ENCODE assay signal across 16 cellular contexts in genomic region chr6:125872259-125872921, GRCh38.
DNase-seq lines count a peak whose midpoint lies in the region; ATAC-seq, FAIRE-seq and TF ChIP-seq lines count a peak whose summit lies in the region.
"Had no signal": no experiment of that assay in that cellular context is flagged by ENCODE, and none has a peak within 500 bp of the region (broad histone marks: within the 10 kb centered on the region; RNA-seq: fewer than 3 reads in every experiment).

No MANE protein-coding gene starts in this region.

- H3K4me1 ChIP-seq in HEK293 (ENCODE audit: control insufficient read depth, insufficient read depth, low read length) (peaks cover 13% of the 10 kb centered on the region; the same call in 1 of the 2 replicates), RWPE2 (ENCODE audit: insufficient read depth, poor library complexity, severe bottlenecking) (peaks cover 21% of the 10 kb centered on the region), trophoblast cell (ENCODE audit: control insufficient read depth in 1 of 2, insufficient read depth in 2 of 2, low read length in 2 of 2) (peaks cover 6 to 10% of the 10 kb centered on the region in 2 experiments), right atrium auricular region (peaks cover 0 to 14% of the 10 kb centered on the region in 2 donors)
- H3K4me1 ChIP-seq: Peyer's patch had no signal

- H2AFZ ChIP-seq in trophoblast cell (ENCODE audit: insufficient read depth, low read length, poor library complexity): no peak overlapping the region

- H3K79me1 ChIP-seq in trophoblast cell (ENCODE audit: low read length): peaks cover 5% of the 10 kb centered on the region

- H3K79me2 ChIP-seq in trophoblast cell (ENCODE audit: control insufficient read depth, insufficient read depth, low read length, poor library complexity): no peaks in the 10 kb centered on the region

- ATAC-seq in RWPE2 (ENCODE audit: low read depth): peak; percentile 59
- no peak for ATAC-seq in GM19023 (IDR thresholded peaks at IDR 0.05; ENCODE audit: unreplicated experiment)
- ATAC-seq: CD8-positive, alpha-beta T cell; stimulated activated naive CD8-positive, alpha-beta T cell treated with anti-CD3 and anti-CD28 coated beads, Interleukin-15, amount 100 ng/mL, for 72 hours had no signal

- no peak overlapping the region for H3K4me2 ChIP-seq in trophoblast cell (ENCODE audit: low read length)

- POLR2A ChIA-PET in HEK293 (lab: Yijun Ruan, JAX): interaction anchor here (1.1 to 1.3 kb wide), 2 partner anchors 83 to 84 kb away, joined by 4 to 6 read pairs; partner anchors contain the start of gene HINT3

- no peak overlapping the region for H3K9ac ChIP-seq in trophoblast cell (ENCODE audit: low read length)

- CTCF ChIA-PET in HEK293 (lab: Yijun Ruan, JAX): interaction anchor here (0.6 to 2.2 kb wide), 10 partner anchors 13 to 102 kb away, joined by 3 to 7 read pairs (median 4); partner anchors contain the start of gene HINT3

- TF ChIP-seq CTCF in HEK293 (tag by site-specific recombination; IDR thresholded peaks at IDR 0.05): no peak
- TF ChIP-seq CTCF in RWPE2 (IDR thresholded peaks at IDR 0.05; ENCODE audit: poor library complexity, severe bottlenecking): no peak
- no peak for TF ChIP-seq CTCF in dorsolateral prefrontal cortex (IDR thresholded peaks at IDR 0.05 in 54 of 56, conservative IDR thresholded peaks at IDR 0.05 in 2 of 56; ENCODE audit: low read depth in 1 of 56, partially characterized antibody in 56 of 56)
- no peak for TF ChIP-seq CTCF in right atrium auricular region (IDR thresholded peaks at IDR 0.05)

- no peak overlapping the region for H3K18ac ChIP-seq in trophoblast cell (ENCODE audit: low read length)

- H2AK5ac ChIP-seq in trophoblast cell (ENCODE audit: low read length): no peak overlapping the region

- H3K4me3 ChIP-seq in HEK293 (ENCODE audit: low read depth, low read length) (no peak overlapping the region), RWPE2 (ENCODE audit: severe bottlenecking) (no peak overlapping the region), dorsolateral prefrontal cortex (no peak overlapping the region), trophoblast cell (ENCODE audit: low read depth, low read length) (no peak overlapping the region), right atrium auricular region (no peak overlapping the region)
- H3K4me3 ChIP-seq: Peyer's patch had no signal

- H3K9me3 ChIP-seq in HEK293 (ENCODE audit: control insufficient read depth, insufficient read depth, low read depth, low read length): no peaks in the 10 kb centered on the region
- no peaks in the 10 kb centered on the region for H3K9me3 ChIP-seq in RWPE2 (ENCODE audit: severe bottlenecking)
- H3K9me3 ChIP-seq in trophoblast cell (ENCODE audit: insufficient read depth, low read depth, low read length): no peaks in the 10 kb centered on the region
- H3K9me3 ChIP-seq in right atrium auricular region: no peaks in the 10 kb centered on the region
- H3K9me3 ChIP-seq: Peyer's patch had no signal

- H2BK5ac ChIP-seq in trophoblast cell (ENCODE audit: low read depth, low read length, poor library complexity): peak overlapping the region; percentile 36

- no peak overlapping the region for H4K91ac ChIP-seq in trophoblast cell (ENCODE audit: low read depth, low read length)

- H3K4ac ChIP-seq in trophoblast cell (ENCODE audit: low read depth, low read length): no peak overlapping the region

- H2BK12ac ChIP-seq in trophoblast cell (ENCODE audit: low read length): no peak overlapping the region

- FAIRE-seq in frontal cortex (lab: Jason Lieb, UNC): no peak
- FAIRE-seq: endometrium, H1 had no signal

- H4K8ac ChIP-seq in trophoblast cell (ENCODE audit: low read depth, low read length): no peak overlapping the region

- intact Hi-C loops in dorsolateral prefrontal cortex (cut with DNase I): no loop called here

- no peak overlapping the region for H3K23ac ChIP-seq in trophoblast cell (ENCODE audit: low read length)

- no peak overlapping the region for H3K27ac ChIP-seq in HEK293 (ENCODE audit: extremely low read depth, low read depth, low read length)
- H3K27ac ChIP-seq in RWPE2 (ENCODE audit: poor library complexity, severe bottlenecking): peak overlapping the region; percentile 63
- peak overlapping the region in 58 of 59 donors; percentile 9 to 99 (median 94) for H3K27ac ChIP-seq in dorsolateral prefrontal cortex
- no peak overlapping the region for H3K27ac ChIP-seq in trophoblast cell (ENCODE audit: low read depth, low read length)
- H3K27ac ChIP-seq in right atrium auricular region: no peak overlapping the region
- H3K27ac ChIP-seq: Peyer's patch had no signal

- no peaks in the 10 kb centered on the region for H3K27me3 ChIP-seq in RWPE2 (ENCODE audit: insufficient read depth, poor library complexity, severe bottlenecking)
- H3K27me3 ChIP-seq in dorsolateral prefrontal cortex: no peaks in the 10 kb centered on the region
- H3K27me3 ChIP-seq in trophoblast cell (ENCODE audit: insufficient read depth, low read length): no peaks in the 10 kb centered on the region
- H3K27me3 ChIP-seq in right atrium auricular region: no peaks in the 10 kb centered on the region
- H3K27me3 ChIP-seq: Peyer's patch had no signal

- no peak overlapping the region for H3K14ac ChIP-seq in trophoblast cell (ENCODE audit: low read length)

- peaks cover 0 to 14% of the 10 kb centered on the region in 2 experiments; a peak in 1 of 3 replicates for H3K36me3 ChIP-seq in HEK293 (ENCODE audit: control insufficient read depth in 2 of 2, insufficient read depth in 1 of 2, low read length in 2 of 2)
- H3K36me3 ChIP-seq in RWPE2 (ENCODE audit: low read depth): no peaks in the 10 kb centered on the region; the same call in none of the 2 replicates
- H3K36me3 ChIP-seq in trophoblast cell (ENCODE audit: control insufficient read depth in 1 of 2, insufficient read depth in 2 of 2, low read length in 2 of 2): no peaks in the 10 kb centered on the region
- H3K36me3 ChIP-seq in right atrium auricular region: no peaks in the 10 kb centered on the region

- peak overlapping the region; percentile 63 for H2BK120ac ChIP-seq in trophoblast cell (ENCODE audit: insufficient read depth, low read length, poor library complexity)

- no CpG with 5 or more reads among the region's 5 CpGs for WGBS in trophoblast cell (ENCODE audit: extremely low coverage, insufficient coverage, insufficient read length)

- DNase-seq in RWPE2 (ENCODE audit: low spot score): no peak
- DNase-seq in dorsolateral prefrontal cortex: no peak
- DNase-seq in trophoblast cell: peak; percentile 55 to 91
- DNase-seq in stimulated activated CD4-positive, alpha-beta T cell treated with anti-CD3 and anti-CD28 coated beads, Interleukin-15, amount 100 ng/mL, for 24 hours: no peak
- DNase-seq in right atrium auricular region (ENCODE audit: low spot score): no peak
- no peak for DNase-seq in frontal cortex (ENCODE audit: low spot score in 2 of 2)
- DNase-seq: aorta; CD8-positive, alpha-beta T cell; NCI-H2171; Peyer's patch; stimulated activated CD4-positive, alpha-beta T cell treated with anti-CD3 and anti-CD28 coated beads, Interleukin-4, amount 100 ng/mL, for 4 hours; stimulated activated naive CD8-positive, alpha-beta T cell treated with anti-CD3 and anti-CD28 coated beads, Interleukin-15, amount 100 ng/mL, for 72 hours had no signal

- no peak overlapping the region for H4K12ac ChIP-seq in trophoblast cell (ENCODE audit: low read depth, low read length)

TF ChIP-seq in HEK293, 187 proteins besides CTCF, POLR2A, EP300 and RAD21:
- TF ChIP-seq MEIS1 (CRISPR knock-in tag; IDR thresholded peaks at IDR 0.05; ENCODE audit: borderline replicate concordance) (peak; percentile 68; the same call in 1 of the 2 replicates), HOXD13 (CRISPR knock-in tag; IDR thresholded peaks at IDR 0.05; ENCODE audit: borderline replicate concordance) (peak; percentile 43; the same call in 1 of the 2 replicates), ZFHX2 (tag by site-specific recombination; conservative IDR thresholded peaks at IDR 0.05) (no peak), ZNF501 (tag by site-specific recombination; IDR thresholded peaks at IDR 0.05) (no peak), ZBTB21 (tag by site-specific recombination; IDR thresholded peaks at IDR 0.05) (no peak), PRDM6 (tag by site-specific recombination; IDR thresholded peaks at IDR 0.05) (peak; percentile 62)
TF ChIP-seq in HEK293: peak in this region for 3.

Comparison
In these comparisons a context has a peak if more than half of its experiments do, and no peak if none do; other contexts are left out.
1. H3K27ac ChIP-seq: peak in RWPE2 (single experiment) and dorsolateral prefrontal cortex (58 of 59); none in HEK293 (single experiment), trophoblast cell (single experiment) and right atrium auricular region (0 of 2).
2. DNase-seq: peak in trophoblast cell (2 of 2); none in RWPE2 (single experiment), dorsolateral prefrontal cortex (0 of 10), stimulated activated CD4-positive, alpha-beta T cell treated with anti-CD3 and anti-CD28 coated beads, Interleukin-15, amount 100 ng/mL, for 24 hours (single experiment), right atrium auricular region (single experiment) and frontal cortex (0 of 2).